Comparison of ENCODE assay signal across 8 cellular contexts in genomic region chr2:179340678-179341077, GRCh38.
A peak's percentile ranks its signal among the peaks of the same experiment; 100 is the strongest.
DNase-seq lines count a peak whose midpoint lies in the region; ATAC-seq and TF ChIP-seq lines count a peak whose summit lies in the region.

No MANE protein-coding gene starts in this region.

- DNase-seq in COLO829 (ENCODE audit: low spot score) (peak; percentile 40), LNCaP clone FGC (ENCODE audit: low read depth) (peak; percentile 10), amniotic epithelial cell (ENCODE audit: low read depth) (peak; percentile 33), left lobe of liver (ENCODE audit: low spot score) (no peak)

- ATAC-seq in left lobe of liver (peak; percentile 82), HG03095 (IDR thresholded peaks at IDR 0.05; ENCODE audit: unreplicated experiment) (no peak), GM21717 (IDR thresholded peaks at IDR 0.05; ENCODE audit: unreplicated experiment) (no peak), GM18873 (IDR thresholded peaks at IDR 0.05; ENCODE audit: low FRiP score, unreplicated experiment) (no peak), GM21423 (IDR thresholded peaks at IDR 0.05; ENCODE audit: unreplicated experiment) (no peak)

- peak; percentile 54 for TF ChIP-seq CTCF in LNCaP clone FGC (IDR thresholded peaks at IDR 0.05; ENCODE audit: control insufficient read depth, extremely low read depth, insufficient read depth)

- H3K4me3 ChIP-seq in LNCaP clone FGC (ENCODE audit: low read depth, low read length) = no peak overlapping the region
